20 cellular contexts compared by ENCODE assay signal in the genomic region with DNA sequence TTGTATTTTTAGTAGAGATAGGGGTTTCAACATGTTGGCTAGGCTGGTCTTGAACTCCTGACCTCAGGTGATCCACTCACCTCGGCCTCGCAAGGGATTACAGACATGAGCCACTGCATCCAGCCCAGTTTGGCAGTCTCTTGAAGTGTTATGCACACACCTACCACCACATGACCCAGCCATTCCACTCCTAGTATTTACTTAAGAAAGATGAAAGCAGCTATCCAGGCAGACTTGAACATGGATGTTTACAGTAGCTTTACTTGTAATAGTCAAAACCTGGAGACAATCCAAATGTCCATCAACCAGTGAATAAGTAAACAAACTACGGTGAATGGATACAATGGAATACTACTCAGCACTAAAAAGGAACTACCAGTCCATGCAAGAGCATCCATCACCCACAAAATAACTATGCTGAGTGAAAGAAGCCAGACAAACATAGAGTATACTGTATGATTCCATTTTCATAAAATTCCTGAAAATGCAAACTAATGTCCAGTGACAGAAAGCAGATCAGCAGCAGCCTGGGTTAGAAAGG. TPM values are rescaled to one million over a fixed set of nuclear protein-coding genes. Genes with fewer than 3 reads are reported as not detected.
DNase-seq lines count a peak whose midpoint lies in the region; ATAC-seq, FAIRE-seq and TF ChIP-seq lines count a peak whose summit lies in the region.
"Had no signal": no experiment of that assay in that cellular context is flagged by ENCODE, and none has a peak within 500 bp of the region (broad histone marks: within the 10 kb centered on the region; RNA-seq: fewer than 3 reads in every experiment).

No MANE protein-coding gene starts in this region.

- TF ChIP-seq CTCF in K562 (IDR thresholded peaks at IDR 0.05 in 2 of 3, conservative IDR thresholded peaks at IDR 0.05 in 1 of 3; ENCODE audit: insufficient read depth in 2 of 3, low read depth in 1 of 3, low read length in 3 of 3), result no peak
- no peak for TF ChIP-seq CTCF in mucosa of descending colon (IDR thresholded peaks at IDR 0.05)
- no peak for TF ChIP-seq CTCF in endodermal cell (conservative IDR thresholded peaks at IDR 0.05)

- H3K27ac ChIP-seq in K562 (ENCODE audit: extremely low read depth, low read depth, low read length) (no peak overlapping the region), endodermal cell (ENCODE audit: low read depth, low read length) (no peak overlapping the region)
- H3K27ac ChIP-seq: coronary artery, skin epidermis, testis had no signal

- H3K4me1 Mint-ChIP-seq in endodermal cell, result peaks cover 3% of the 10 kb centered on the region
- no peaks in the 10 kb centered on the region for H3K4me1 Mint-ChIP-seq in activated naive CD4-positive, alpha-beta T cell treated with anti-CD3 and anti-CD28 coated beads, Interleukin-2, amount 10 ng/mL, durations not matched to agents 7 days and 5 days
- H3K4me1 Mint-ChIP-seq: activated CD4-positive, alpha-beta memory T cell treated with anti-CD3 and anti-CD28 coated beads, Interleukin-2, amount 10 ng/mL, durations not matched to agents 7 days and 5 days had no signal

- H3K4me3 ChIP-seq in K562 (no peak overlapping the region), mucosa of descending colon (no peak overlapping the region), endodermal cell (ENCODE audit: low read length) (no peak overlapping the region)
- H3K4me3 ChIP-seq: coronary artery, skin epidermis, testis had no signal

- intact Hi-C loops in K562 (cut with micrococcal nuclease) (no loop called here), mucosa of descending colon (cut with DNase I, micrococcal nuclease) (no loop called here)

- H3K9me1 ChIP-seq in K562 (ENCODE audit: control insufficient read depth, insufficient read depth, low read length), result no peaks in the 10 kb centered on the region

- no peaks in the 10 kb centered on the region for H3K36me3 ChIP-seq in K562 (ENCODE audit: control insufficient read depth, insufficient read depth, low read length)
- peaks cover 4% of the 10 kb centered on the region for H3K36me3 ChIP-seq in mucosa of descending colon (ENCODE audit: low read depth)
- no peaks in the 10 kb centered on the region for H3K36me3 ChIP-seq in endodermal cell (ENCODE audit: control insufficient read depth, insufficient read depth, low read length)

- TF ChIP-seq RAD21 in Ishikawa (IDR thresholded peaks at IDR 0.05; ENCODE audit: low read depth) (no peak), K562 (CRISPR knock-in tag; conservative IDR thresholded peaks at IDR 0.05 in 1 of 2, IDR thresholded peaks at IDR 0.05 in 1 of 2) (no peak)

- no peak for FAIRE-seq in K562 (lab: Jason Lieb, UNC)
- FAIRE-seq: endothelial cell of umbilical vein, frontal cortex, RCC 7860 had no signal

- H3K27me3 Mint-ChIP-seq in endodermal cell (ENCODE audit: insufficient read depth), result no peaks in the 10 kb centered on the region
- H3K27me3 Mint-ChIP-seq in activated naive CD4-positive, alpha-beta T cell treated with anti-CD3 and anti-CD28 coated beads, Interleukin-2, amount 10 ng/mL, durations not matched to agents 7 days and 5 days, result peaks cover 3% of the 10 kb centered on the region
- H3K27me3 Mint-ChIP-seq: activated CD4-positive, alpha-beta memory T cell treated with anti-CD3 and anti-CD28 coated beads, Interleukin-2, amount 10 ng/mL, durations not matched to agents 7 days and 5 days; activated naive CD8-positive, alpha-beta T cell; naive thymus-derived CD8-positive, alpha-beta T cell had no signal

- H3K9me3 ChIP-seq in K562 (replicated peaks; ENCODE audit: control insufficient read depth, insufficient read depth, low read depth, low read length), result no peaks in the 10 kb centered on the region
- H3K9me3 ChIP-seq in mucosa of descending colon, result no peaks in the 10 kb centered on the region
- H3K9me3 ChIP-seq in endodermal cell (ENCODE audit: control insufficient read depth, low read length), result no peaks in the 10 kb centered on the region
- H3K9me3 ChIP-seq: testis had no signal

- 16% methylated on average over 3 of the region's 3 CpGs for WGBS in K562 (ENCODE audit: insufficient coverage, low coverage, missing lambda C conversion rate)
- 97 to 100% methylated on average over 3 of the region's 3 CpGs for WGBS in endodermal cell (ENCODE audit: insufficient coverage in 1 of 2, insufficient read length in 1 of 2), 2 experiments

- no TSS peak for BruUV-seq in K562 (replicated peaks; lab: Mats Ljungman, UMichigan)

- in situ Hi-C loops in K562 (cut with MboI), result no loop called here

- DNase-seq in DMS153 (lab: John Stamatoyannopoulos, UW) (peak; percentile 88), K562 (ENCODE audit: extremely low read depth in 1 of 4, low spot score in 3 of 4) (no peak), mucosa of descending colon (peak in 2 of 3 donors; percentile 52 to 79), endodermal cell (no peak)
- DNase-seq in activated naive CD4-positive, alpha-beta T cell treated with anti-CD3 and anti-CD28 coated beads, Interleukin-2, amount 10 ng/mL, durations not matched to agents 7 days and 5 days, result no peak
- no peak for DNase-seq in activated CD8-positive, alpha-beta memory T cell treated with anti-CD3 and anti-CD28 coated beads for 24 hours
- DNase-seq: activated CD4-positive, alpha-beta memory T cell treated with anti-CD3 and anti-CD28 coated beads, Interleukin-2, amount 10 ng/mL, durations not matched to agents 7 days and 5 days; activated T-cell treated with anti-CD3 and anti-CD28 coated beads, Interleukin-2, amount 50 U/mL, for 48 hours; NCI-H1092 treated with DMSO at 0.1 percent for 48 hours; NCI-H524 treated with DMSO at 0.1 percent for 48 hours; testis had no signal

- TF ChIP-seq POLR2A in K562 (conservative IDR thresholded peaks at IDR 0.05), result no peak

- CTCF ChIA-PET in K562 (lab: Yijun Ruan, JAX; ENCODE audit: low intra/inter-chr PET ratio), result no interaction called here
- CTCF ChIA-PET in activated naive CD4-positive, alpha-beta T cell treated with anti-CD3 and anti-CD28 coated beads, Interleukin-2, amount 10 ng/mL, durations not matched to agents 7 days and 5 days (lab: Charles Lee), result interaction anchor here (1.8 kb wide), 1 partner anchor 35 kb away, joined by 5 read pairs; no protein-coding TSS in a partner anchor

- H3K9ac ChIP-seq in K562 (ENCODE audit: insufficient read depth in 1 of 2, low read depth in 2 of 2, low read length in 2 of 2), result no peak overlapping the region
- H3K9ac ChIP-seq in endodermal cell (ENCODE audit: extremely low read depth, low read length, poor library complexity, severe bottlenecking), result no peak overlapping the region

- H2AFZ ChIP-seq in K562 (ENCODE audit: low read depth, low read length), result no peak overlapping the region

- no peak overlapping the region for H3K4me2 ChIP-seq in K562 (ENCODE audit: insufficient read depth, low read length)

- H3K4me3 Mint-ChIP-seq in endodermal cell, result no peak overlapping the region
- no peak overlapping the region for H3K4me3 Mint-ChIP-seq in activated naive CD4-positive, alpha-beta T cell treated with anti-CD3 and anti-CD28 coated beads, Interleukin-2, amount 10 ng/mL, durations not matched to agents 7 days and 5 days
- H3K4me3 Mint-ChIP-seq: activated CD4-positive, alpha-beta memory T cell treated with anti-CD3 and anti-CD28 coated beads, Interleukin-2, amount 10 ng/mL, durations not matched to agents 7 days and 5 days; activated naive CD8-positive, alpha-beta T cell; naive thymus-derived CD8-positive, alpha-beta T cell had no signal

- H3K4me1 ChIP-seq in K562 (replicated peaks in 1 of 2; ENCODE audit: control insufficient read depth in 2 of 2, insufficient read depth in 2 of 2, low read length in 2 of 2) (peaks cover 5 to 12% of the 10 kb centered on the region in 2 experiments; a peak in 4 of 5 replicates), mucosa of descending colon (ENCODE audit: low read depth) (peaks cover 21% of the 10 kb centered on the region), endodermal cell (ENCODE audit: control insufficient read depth, insufficient read depth, low read length) (peaks cover 3% of the 10 kb centered on the region)

- POLR2A ChIA-PET in K562 (lab: Yijun Ruan, JAX), result no interaction called here

- H3K27ac Mint-ChIP-seq in endodermal cell, result no peak overlapping the region
- no peak overlapping the region for H3K27ac Mint-ChIP-seq in activated naive CD4-positive, alpha-beta T cell treated with anti-CD3 and anti-CD28 coated beads, Interleukin-2, amount 10 ng/mL, durations not matched to agents 7 days and 5 days
- H3K27ac Mint-ChIP-seq: activated CD4-positive, alpha-beta memory T cell treated with anti-CD3 and anti-CD28 coated beads, Interleukin-2, amount 10 ng/mL, durations not matched to agents 7 days and 5 days; activated naive CD8-positive, alpha-beta T cell had no signal

- H3K27me3 ChIP-seq in K562 (ENCODE audit: control insufficient read depth in 2 of 2, insufficient read depth in 2 of 2, low read length in 2 of 2) (no peaks in the 10 kb centered on the region), endodermal cell (ENCODE audit: control insufficient read depth, insufficient read depth, low read length, poor library complexity, severe bottlenecking) (no peaks in the 10 kb centered on the region)
- H3K27me3 ChIP-seq: testis had no signal

- no peaks in the 10 kb centered on the region for H3K36me3 Mint-ChIP-seq in endodermal cell (ENCODE audit: low read depth)
- no peaks in the 10 kb centered on the region for H3K36me3 Mint-ChIP-seq in activated naive CD4-positive, alpha-beta T cell treated with anti-CD3 and anti-CD28 coated beads, Interleukin-2, amount 10 ng/mL, durations not matched to agents 7 days and 5 days
- H3K36me3 Mint-ChIP-seq: activated naive CD8-positive, alpha-beta T cell; naive thymus-derived CD8-positive, alpha-beta T cell had no signal

- H3K79me2 ChIP-seq in K562 (ENCODE audit: control insufficient read depth, insufficient read depth, low read length), result no peaks in the 10 kb centered on the region

- no peaks in the 10 kb centered on the region for H4K20me1 ChIP-seq in K562 (replicated peaks; ENCODE audit: control insufficient read depth, insufficient read depth, low read length)

- TF ChIP-seq EP300 in Ishikawa (IDR thresholded peaks at IDR 0.05; ENCODE audit: borderline replicate concordance), result no peak
- TF ChIP-seq EP300 in K562 (IDR thresholded peaks at IDR 0.05; ENCODE audit: low read length), result no peak

- H3K9me3 Mint-ChIP-seq in endodermal cell, result no peaks in the 10 kb centered on the region
- no peaks in the 10 kb centered on the region for H3K9me3 Mint-ChIP-seq in activated naive CD4-positive, alpha-beta T cell treated with anti-CD3 and anti-CD28 coated beads, Interleukin-2, amount 10 ng/mL, durations not matched to agents 7 days and 5 days
- H3K9me3 Mint-ChIP-seq: activated CD4-positive, alpha-beta memory T cell treated with anti-CD3 and anti-CD28 coated beads, Interleukin-2, amount 10 ng/mL, durations not matched to agents 7 days and 5 days; naive thymus-derived CD8-positive, alpha-beta T cell had no signal

- no peak for ATAC-seq in K562
- ATAC-seq in mucosa of descending colon, result peak; percentile 78
- no peak for ATAC-seq in HG03432 (IDR thresholded peaks at IDR 0.05; ENCODE audit: unreplicated experiment)
- ATAC-seq: naive thymus-derived CD8-positive, alpha-beta T cell had no signal

RNA-seq across cellular contexts. Expression of a gene that starts 37.8 kb away (rescaled TPM):
- total RNA-seq in K562 (2011; cell fraction: chromatin; rRNA removed; ENCODE audit: low replicate concordance), result not detected in 2 replicates
- total RNA-seq in K562 (2011; cell fraction: nucleolus; rRNA removed), result 0.17 and 0.26 TPM in 2 replicates
- total RNA-seq in K562 (2011; cell fraction: nucleoplasm; rRNA removed), result 0.29 TPM in 1 of 2 replicates, not detected in the other
- total RNA-seq in K562 (2014; rRNA removed) (0.08 TPM in 1 of 2 replicates, not detected in the other), K562 (2014; rRNA removed; fragmentation: Illumina TruSeq; extraction: Trizol) (not detected in 2 replicates), K562 (2015; rRNA removed; fragmentation: Illumina TruSeq; extraction: Trizol) (not detected in 2 replicates), K562 (2021) (0.11 and 0.16 TPM in 2 replicates), mucosa of descending colon (10 to 100 TPM; 10.8 to 27.8 (median 19.2) TPM), endodermal cell (1 to 10 TPM; 1.9 to 2.5 TPM)
- polyA plus RNA-seq in K562 (2011; rRNA removed) (not detected in 2 replicates), K562 (2014; fragmentation: Illumina TruSeq; extraction: Trizol) (not detected in 2 replicates), K562 (2014; fragmentation: Nextera tagmentation; extraction: Ambion mirVana) (not detected), K562 (2014; rRNA removed) (not detected in 2 replicates)
- polyA plus RNA-seq in K562 (2011; cell fraction: cytosol; rRNA removed), result 0.04 and 0.10 TPM in 2 replicates
- 0.11 and 0.21 TPM in 2 replicates for polyA plus RNA-seq in K562 (2011; cell fraction: nucleus; rRNA removed)
- not detected in 2 replicates for polyA plus RNA-seq in K562 (2012)
- not detected in 2 replicates for polyA minus RNA-seq in K562 (2011; rRNA and poly(A)+ RNA removed)
- not detected in 2 replicates for polyA minus RNA-seq in K562 (2011; cell fraction: cytosol; rRNA and poly(A)+ RNA removed)
- 0.27 and 0.56 TPM in 2 replicates for polyA minus RNA-seq in K562 (2011; cell fraction: nucleus; rRNA and poly(A)+ RNA removed)
- 3.0 TPM for polyA plus RNA-seq in endodermal cell (2013, experiment 1 of 2)
- polyA plus RNA-seq in endodermal cell (2013, experiment 2 of 2), result 2.8 TPM

RNA-seq across cellular contexts. Expression of a gene that starts 57.2 kb away (rescaled TPM):
- total RNA-seq in K562 (2011; cell fraction: chromatin; rRNA removed; ENCODE audit: low replicate concordance), result 33.8 and 39.7 TPM in 2 replicates
- total RNA-seq in K562 (2011; cell fraction: nucleolus; rRNA removed), result 29.3 and 37.5 TPM in 2 replicates
- 33.7 and 41.4 TPM in 2 replicates for total RNA-seq in K562 (2011; cell fraction: nucleoplasm; rRNA removed)
- total RNA-seq in K562 (2014; rRNA removed) (13.4 and 19.0 TPM in 2 replicates), K562 (2014; rRNA removed; fragmentation: Illumina TruSeq; extraction: Trizol) (11.8 and 12.3 TPM in 2 replicates), K562 (2015; rRNA removed; fragmentation: Illumina TruSeq; extraction: Trizol) (11.7 and 12.7 TPM in 2 replicates), K562 (2021) (15.3 and 15.5 TPM in 2 replicates), mucosa of descending colon (10 to 100 TPM; 17.9 to 23.1 (median 20.3) TPM), endodermal cell (10 to 100 TPM; 18.4 to 20.5 TPM)
- polyA plus RNA-seq in K562 (2011; rRNA removed) (12.7 and 13.3 TPM in 2 replicates), K562 (2014; fragmentation: Illumina TruSeq; extraction: Trizol) (11.9 and 14.2 TPM in 2 replicates), K562 (2014; fragmentation: Nextera tagmentation; extraction: Ambion mirVana) (1 to 10 TPM; 2.2 to 2.4 TPM), K562 (2014; rRNA removed) (15.8 and 16.1 TPM in 2 replicates)
- 15.8 and 18.2 TPM in 2 replicates for polyA plus RNA-seq in K562 (2011; cell fraction: cytosol; rRNA removed)
- polyA plus RNA-seq in K562 (2011; cell fraction: nucleus; rRNA removed), result 15.7 and 16.3 TPM in 2 replicates
- polyA plus RNA-seq in K562 (2012), result 9.7 and 10.4 TPM in 2 replicates
- 12.5 and 13.2 TPM in 2 replicates for polyA minus RNA-seq in K562 (2011; rRNA and poly(A)+ RNA removed)
- polyA minus RNA-seq in K562 (2011; cell fraction: cytosol; rRNA and poly(A)+ RNA removed), result 8.5 and 9.4 TPM in 2 replicates
- 18.0 and 18.4 TPM in 2 replicates for polyA minus RNA-seq in K562 (2011; cell fraction: nucleus; rRNA and poly(A)+ RNA removed)
- 17.3 TPM for polyA plus RNA-seq in endodermal cell (2013, experiment 1 of 2)
- polyA plus RNA-seq in endodermal cell (2013, experiment 2 of 2), result 18.8 TPM

RNA-seq across cellular contexts. Expression of a gene that starts 57.5 kb away (rescaled TPM):
- 6.4 and 26.1 TPM in 2 replicates for total RNA-seq in K562 (2011; cell fraction: chromatin; rRNA removed; ENCODE audit: low replicate concordance)
- total RNA-seq in K562 (2011; cell fraction: nucleolus; rRNA removed), result 29.7 and 36.2 TPM in 2 replicates
- total RNA-seq in K562 (2011; cell fraction: nucleoplasm; rRNA removed), result 20.5 and 31.0 TPM in 2 replicates
- total RNA-seq in K562 (2014; rRNA removed) (32.8 and 62.4 TPM in 2 replicates), K562 (2014; rRNA removed; fragmentation: Illumina TruSeq; extraction: Trizol) (3.9 and 5.7 TPM in 2 replicates), K562 (2015; rRNA removed; fragmentation: Illumina TruSeq; extraction: Trizol) (14.1 and 15.0 TPM in 2 replicates), K562 (2021) (28.8 and 33.9 TPM in 2 replicates), mucosa of descending colon (10 to 100 TPM; 15.4 to 18.3 (median 16.1) TPM), endodermal cell (10 to 100 TPM; 38.3 to 52.7 TPM)
- polyA plus RNA-seq in K562 (2011; rRNA removed) (12.7 and 24.3 TPM in 2 replicates), K562 (2014; fragmentation: Illumina TruSeq; extraction: Trizol) (13.6 and 24.8 TPM in 2 replicates), K562 (2014; fragmentation: Nextera tagmentation; extraction: Ambion mirVana) (1 to 10 TPM; 1.4 to 7.9 TPM), K562 (2014; rRNA removed) (26.7 and 36.4 TPM in 2 replicates)
- 32.4 and 70.4 TPM in 2 replicates for polyA plus RNA-seq in K562 (2011; cell fraction: cytosol; rRNA removed)
- polyA plus RNA-seq in K562 (2011; cell fraction: nucleus; rRNA removed), result 19.1 and 30.2 TPM in 2 replicates
- polyA plus RNA-seq in K562 (2012), result 23.7 and 48.0 TPM in 2 replicates
- 3.3 and 4.1 TPM in 2 replicates for polyA minus RNA-seq in K562 (2011; rRNA and poly(A)+ RNA removed)
- 12.4 and 22.6 TPM in 2 replicates for polyA minus RNA-seq in K562 (2011; cell fraction: cytosol; rRNA and poly(A)+ RNA removed)
- 4.6 and 6.3 TPM in 2 replicates for polyA minus RNA-seq in K562 (2011; cell fraction: nucleus; rRNA and poly(A)+ RNA removed)
- polyA plus RNA-seq in endodermal cell (2013, experiment 1 of 2), result 49.1 TPM
- 42.1 TPM for polyA plus RNA-seq in endodermal cell (2013, experiment 2 of 2)

Comparison
In these comparisons a context has a peak if more than half of its experiments do, and no peak if none do; other contexts are left out.
1. DNase-seq: peak in DMS153 (single experiment) and mucosa of descending colon (2 of 3); none in K562 (0 of 4), endodermal cell (single experiment), activated naive CD4-positive, alpha-beta T cell treated with anti-CD3 and anti-CD28 coated beads, Interleukin-2, amount 10 ng/mL, durations not matched to agents 7 days and 5 days (single experiment) and activated CD8-positive, alpha-beta memory T cell treated with anti-CD3 and anti-CD28 coated beads for 24 hours (single experiment).